33 cellular contexts compared by ENCODE assay signal in genomic region chr2:220842901-220843665, GRCh38.
"Had no signal": no experiment of that assay in that cellular context is flagged by ENCODE, and none has a peak within 500 bp of the region (broad histone marks: within the 10 kb centered on the region; RNA-seq: fewer than 3 reads in every experiment).

No MANE protein-coding gene starts in this region.

- H3K9me3 ChIP-seq: adrenal gland, body of pancreas, breast epithelium had no signal

- H3K36me3 ChIP-seq: adrenal gland, brain microvascular endothelial cell, breast epithelium had no signal

- H3K4me1 ChIP-seq: adrenal gland, body of pancreas, breast epithelium had no signal

- H3K27ac ChIP-seq: adrenal gland, body of pancreas, brain microvascular endothelial cell, breast epithelium, VCaP had no signal

- ATAC-seq: activated CD8-positive, alpha-beta T cell treated with anti-CD3 and anti-CD28 coated beads for 36 hours; activated naive CD4-positive, alpha-beta T cell treated with anti-CD3 and anti-CD28 coated beads, Interleukin-2, amount 50 U/mL, for 72 hours; activated T-cell treated with anti-CD3 and anti-CD28 coated beads, Interleukin-2, amount 50 U/mL, for 4 hours; activated T-cell treated with anti-CD3 and anti-CD28 coated beads, Interleukin-2, amount 50 U/mL, for 72 hours; activated T-helper 17 cell treated with anti-CD3 and anti-CD28 coated beads, Interleukin-2, amount 50 U/mL, for 72 hours; body of pancreas had no signal

- H3K27me3 ChIP-seq: adrenal gland, body of pancreas, brain microvascular endothelial cell, breast epithelium had no signal

- FAIRE-seq: astrocyte, TTC549 had no signal

- DNase-seq: activated B cell treated with CpG ODN at 0.5 μM for 24 hours; activated CD4-positive, alpha-beta memory T cell treated with anti-CD3 and anti-CD28 coated beads for 36 hours; activated CD4-positive, alpha-beta T cell treated with anti-CD3 and anti-CD28 coated beads for 4 hours; activated CD4-positive, alpha-beta T cell treated with anti-CD3 and anti-CD28 coated beads, Interleukin-2, amount 10 ng/mL, durations not matched to agents 24 days and 14 days; activated CD4-positive, alpha-beta T cell treated with anti-CD3 and anti-CD28 coated beads, Interleukin-2, amount 50 U/mL, for 1 hour; activated CD4-positive, alpha-beta T cell treated with anti-CD3 and anti-CD28 coated beads, Interleukin-2, amount 50 U/mL, for 4 hours; activated CD4-positive, CD25-positive, alpha-beta regulatory T cell treated with anti-CD3 and anti-CD28 coated beads, Interleukin-2, amount 50 U/mL, for 72 hours; activated CD8-positive, alpha-beta memory T cell treated with anti-CD3 and anti-CD28 coated beads, Interleukin-2, amount 50 U/mL, for 4 hours; activated CD8-positive, alpha-beta T cell treated with anti-CD3 and anti-CD28 coated beads for 36 hours; activated effector memory CD4-positive, alpha-beta T cell treated with anti-CD3 and anti-CD28 coated beads, Interleukin-2, amount 50 U/mL, for 16 hours; activated gamma-delta T cell treated with Interleukin-2 at 50 U/mL for 16 hours; activated naive CD4-positive, alpha-beta T cell; activated naive CD4-positive, alpha-beta T cell treated with anti-CD3 and anti-CD28 coated beads for 36 hours; activated naive CD4-positive, alpha-beta T cell treated with anti-CD3 and anti-CD28 coated beads, Interleukin-2, amount 50 U/mL, for 16 hours; activated naive CD8-positive, alpha-beta T cell treated with anti-CD3 and anti-CD28 coated beads for 36 hours; activated T-cell treated with anti-CD3 and anti-CD28 coated beads for 4 hours; activated T-cell treated with anti-CD3 and anti-CD28 coated beads, Interleukin-2, amount 50 U/mL, for 1 hour; activated T-cell treated with anti-CD3 and anti-CD28 coated beads, Interleukin-2, amount 50 U/mL, for 4 hours; activated T-cell treated with anti-CD3 and anti-CD28 coated beads, Interleukin-2, amount 50 U/mL, for 72 hours; adrenal gland; amniotic stem cell; aorta; body of pancreas; brain microvascular endothelial cell; central memory CD4-positive, alpha-beta T cell; T-helper 2 cell; T-helper 9 cell had no signal

- H3K4me3 ChIP-seq: adrenal gland, body of pancreas, breast epithelium had no signal
